In the genomic region with DNA sequence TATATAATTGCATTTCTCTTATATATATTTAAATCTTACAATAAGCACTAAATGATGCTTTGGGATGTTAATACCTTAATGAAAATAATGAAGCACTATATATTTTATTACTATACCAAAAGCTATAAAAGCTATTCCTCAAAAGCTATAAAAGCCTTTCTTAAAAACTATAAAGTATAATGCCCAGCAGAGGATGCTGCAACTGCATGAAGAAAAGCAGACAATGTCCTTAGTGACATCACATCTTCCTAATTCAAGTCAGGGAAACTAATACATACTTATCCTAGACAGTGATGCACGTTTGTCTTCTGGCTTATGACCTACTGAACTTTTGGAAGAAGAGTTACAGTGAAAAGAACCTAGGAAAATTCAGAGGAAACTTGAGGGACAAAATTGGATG, we compare ENCODE assay signal across 14 cellular contexts. TPM values are rescaled to one million over a fixed set of nuclear protein-coding genes. Genes with fewer than 3 reads are reported as not detected.
DNase-seq lines count a peak whose midpoint lies in the region; ATAC-seq and TF ChIP-seq lines count a peak whose summit lies in the region.
"Had no signal": no experiment of that assay in that cellular context is flagged by ENCODE, and none has a peak within 500 bp of the region (broad histone marks: within the 10 kb centered on the region; RNA-seq: fewer than 3 reads in every experiment).

No MANE protein-coding gene starts in this region.

- TF ChIP-seq CTCF in CD14-positive monocyte (IDR thresholded peaks at IDR 0.05) (peak; percentile 69), foreskin keratinocyte (conservative IDR thresholded peaks at IDR 0.05) (peak; percentile 53), lower lobe of right lung (IDR thresholded peaks at IDR 0.05) (no peak)

- ATAC-seq in foreskin keratinocyte: no peak
- no peak for ATAC-seq in GM18502 (IDR thresholded peaks at IDR 0.05; ENCODE audit: poor library complexity, unreplicated experiment)
- ATAC-seq in lower lobe of right lung: no peak
- no peak for ATAC-seq in GM21528 (IDR thresholded peaks at IDR 0.05; ENCODE audit: low FRiP score, unreplicated experiment)

- no peak for DNase-seq in CD14-positive monocyte (ENCODE audit: low spot score)
- peak; percentile 21 for DNase-seq in HCEC 1CT
- DNase-seq in SW480 (ENCODE audit: low spot score): peak; percentile 8
- DNase-seq in foreskin keratinocyte: no peak
- DNase-seq in activated T-cell treated with anti-CD3 and anti-CD28 coated beads, Interleukin-2, amount 50 U/mL, for 24 hours: no peak
- no peak for DNase-seq in lower lobe of right lung
- DNase-seq: DMS79 treated with DMSO at 0.1 percent for 48 hours, naive B cell, NCI-H510A treated with DMSO at 0.1 percent for 48 hours had no signal

- no peaks in the 10 kb centered on the region for H3K36me3 Mint-ChIP-seq in CD14-positive monocyte
- no peaks in the 10 kb centered on the region for H3K36me3 Mint-ChIP-seq in activated T-cell treated with anti-CD3 and anti-CD28 coated beads, Interleukin-2, amount 50 U/mL, for 24 hours (ENCODE audit: low read depth)

- no peaks in the 10 kb centered on the region for H3K9me3 ChIP-seq in lower lobe of right lung

- H3K4me1 ChIP-seq in foreskin keratinocyte (peaks cover 5% of the 10 kb centered on the region), lower lobe of right lung (no peaks in the 10 kb centered on the region)

- H3K4me3 Mint-ChIP-seq in CD14-positive monocyte: no peak overlapping the region
- no peak overlapping the region for H3K4me3 Mint-ChIP-seq in activated T-cell treated with anti-CD3 and anti-CD28 coated beads, Interleukin-2, amount 50 U/mL, for 24 hours
- H3K4me3 Mint-ChIP-seq: naive B cell had no signal

- peaks cover 0 to 13% (median 4%) of the 10 kb centered on the region in 7 donors for H3K9me3 Mint-ChIP-seq in CD14-positive monocyte
- peaks cover 8% of the 10 kb centered on the region for H3K9me3 Mint-ChIP-seq in activated T-cell treated with anti-CD3 and anti-CD28 coated beads, Interleukin-2, amount 50 U/mL, for 24 hours

- peaks cover 9 to 33% (median 23%) of the 10 kb centered on the region in 3 donors for H3K27me3 Mint-ChIP-seq in CD14-positive monocyte (ENCODE audit: low read depth in 3 of 3)
- H3K27me3 Mint-ChIP-seq in activated T-cell treated with anti-CD3 and anti-CD28 coated beads, Interleukin-2, amount 50 U/mL, for 24 hours: peaks cover 54% of the 10 kb centered on the region

- H3K27ac Mint-ChIP-seq in CD14-positive monocyte: no peak overlapping the region
- H3K27ac Mint-ChIP-seq in activated T-cell treated with anti-CD3 and anti-CD28 coated beads, Interleukin-2, amount 50 U/mL, for 24 hours: no peak overlapping the region
- H3K27ac Mint-ChIP-seq: naive B cell had no signal

- intact Hi-C loops in CD14-positive monocyte (cut with micrococcal nuclease) (loop anchor here (2.0 to 5.0 kb wide), 2 partner anchors 99 to 102 kb away; no protein-coding TSS in a partner anchor), lower lobe of right lung (cut with DNase I) (no loop called here)

- peaks cover 25% of the 10 kb centered on the region for H3K27me3 ChIP-seq in foreskin keratinocyte
- H3K27me3 ChIP-seq in lower lobe of right lung (ENCODE audit: low read depth): peaks cover 14% of the 10 kb centered on the region

- no peak overlapping the region for H3K27ac ChIP-seq in foreskin keratinocyte
- no peak overlapping the region for H3K27ac ChIP-seq in lower lobe of right lung

- H3K4me3 ChIP-seq in lower lobe of right lung: no peak overlapping the region
- H3K4me3 ChIP-seq: smooth muscle cell had no signal

- H3K4me1 Mint-ChIP-seq in CD14-positive monocyte: peaks cover 7% of the 10 kb centered on the region
- H3K4me1 Mint-ChIP-seq in activated T-cell treated with anti-CD3 and anti-CD28 coated beads, Interleukin-2, amount 50 U/mL, for 24 hours (ENCODE audit: low read depth): no peaks in the 10 kb centered on the region
- H3K4me1 Mint-ChIP-seq: naive B cell had no signal

- no peaks in the 10 kb centered on the region for H3K36me3 ChIP-seq in lower lobe of right lung

RNA-seq across cellular contexts. Expression of a gene that starts 13.6 kb away (rescaled TPM):
- polyA plus RNA-seq in CD14-positive monocyte (not detected), foreskin keratinocyte (not detected in 2 replicates)
- total RNA-seq in foreskin keratinocyte (not detected in 2 replicates), lower lobe of right lung (not detected)
- total RNA-seq: smooth muscle cell, urinary bladder had no signal
- polyA plus RNA-seq: adipose tissue, smooth muscle cell, urinary bladder had no signal

Comparison
In these comparisons a context has a peak if more than half of its experiments do, and no peak if none do; other contexts are left out.
1. DNase-seq: peak in HCEC 1CT (single experiment) and SW480 (single experiment); none in CD14-positive monocyte (single experiment), foreskin keratinocyte (0 of 2), activated T-cell treated with anti-CD3 and anti-CD28 coated beads, Interleukin-2, amount 50 U/mL, for 24 hours (single experiment) and lower lobe of right lung (single experiment).